11 cellular contexts compared by ENCODE assay signal in the genomic region with DNA sequence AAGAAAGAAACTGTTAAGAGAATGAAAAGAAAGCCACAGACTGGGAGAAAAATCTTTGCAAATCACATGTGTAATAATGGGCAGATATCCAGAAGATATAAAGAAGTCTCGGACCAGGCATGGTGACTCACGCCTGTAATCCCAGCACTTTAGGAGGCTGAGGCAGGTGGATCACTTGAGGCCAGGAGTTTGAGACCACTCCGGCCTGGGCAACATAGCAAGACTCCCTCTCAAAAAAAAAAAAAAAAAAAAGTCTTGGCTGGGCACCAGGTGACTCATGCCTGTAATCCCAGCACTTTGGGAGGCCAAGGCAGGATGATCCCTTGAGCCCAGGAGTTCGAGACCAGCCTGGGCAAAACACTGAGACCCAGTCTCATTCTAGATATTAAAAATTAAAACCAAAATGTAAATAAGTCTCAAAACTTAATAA. TPM values are rescaled to one million over a fixed set of nuclear protein-coding genes. Genes with fewer than 3 reads are reported as not detected.
A peak's percentile ranks its signal among the peaks of the same experiment; 100 is the strongest.
DNase-seq lines count a peak whose midpoint lies in the region; ATAC-seq, FAIRE-seq and TF ChIP-seq lines count a peak whose summit lies in the region.
"Not testable (repeated sequence)": the region's sequence is repeated elsewhere in the genome, so short reads cannot be mapped to it uniquely, and the experiment has no call there.
"Had no signal": no experiment of that assay in that cellular context is flagged by ENCODE, and none has a peak within 500 bp of the region (broad histone marks: within the 10 kb centered on the region; RNA-seq: fewer than 3 reads in every experiment).

No MANE protein-coding gene starts in this region.

- not testable (repeated sequence) for FAIRE-seq in A549 (lab: Jason Lieb, UNC)

- not testable (repeated sequence) for H3K36me3 ChIP-seq in ES-I3 (ENCODE audit: insufficient read depth, low read length); MG63; mammary epithelial cell (ENCODE audit: insufficient read depth, low read length)

- 44% methylated on average over 4 of the region's 4 CpGs for WGBS in A549 (ENCODE audit: missing lambda C conversion rate)
- WGBS in mammary epithelial cell (ENCODE audit: low coverage, missing lambda C conversion rate), result 54% methylated on average over 4 of the region's 4 CpGs

- H3K27me3 ChIP-seq in MG63; mammary epithelial cell (ENCODE audit: insufficient read depth, low read length): not testable (repeated sequence)

- H3K9ac ChIP-seq in ES-I3 (ENCODE audit: low read depth, low read length), result peak overlapping the region; percentile 74; the same call in 1 of the 2 replicates
- H3K9ac ChIP-seq in mammary epithelial cell (ENCODE audit: insufficient read depth, low read length), result not testable (repeated sequence)

- TF ChIP-seq RAD21 in A549 (conservative IDR thresholded peaks at IDR 0.05 in 1 of 2, IDR thresholded peaks at IDR 0.05 in 1 of 2), result not testable (repeated sequence)

- H3K9me3 Mint-ChIP-seq in activated T-cell treated with anti-CD3 and anti-CD28 coated beads, Interleukin-2, amount 50 U/mL, for 4 hours; mesothelial cell of epicardium: not testable (repeated sequence)

- not testable (repeated sequence) for TF ChIP-seq POLR2A in A549 (IDR thresholded peaks at IDR 0.05; ENCODE audit: low read length)

- intact Hi-C loops in mammary epithelial cell (cut with micrococcal nuclease); sciatic nerve (cut with DNase I): not testable (repeated sequence)

- not testable (repeated sequence) for H4K20me1 ChIP-seq in mammary epithelial cell (ENCODE audit: insufficient read depth, low read length)

- POLR2A ChIA-PET in A549 (lab: Yijun Ruan, JAX), result interaction anchor here (4.0 kb wide), 1 partner anchor 16 kb away, joined by 30 read pairs; no protein-coding TSS in a partner anchor

- dilution Hi-C loops in mammary epithelial cell (cut with HindIII; ENCODE audit: low sequenced_read_pairs), result loop anchor here (5.0 kb wide), 6 partner anchors 56 to 254 kb away; no protein-coding TSS in a partner anchor

- H3K4me1 ChIP-seq in A549, result peaks cover 32% of the 10 kb centered on the region
- not testable (repeated sequence) for H3K4me1 ChIP-seq in ES-I3 (ENCODE audit: insufficient read depth, low read length); mammary epithelial cell (ENCODE audit: insufficient read depth, low read length)

- not testable (repeated sequence) for H3K27ac Mint-ChIP-seq in mesothelial cell of epicardium

- H3K4me3 ChIP-seq in A549, result peak overlapping the region; percentile 66; the same call in 2 of the 3 replicates
- not testable (repeated sequence) for H3K4me3 ChIP-seq in MG63; mammary epithelial cell (replicated peaks in 1 of 3; ENCODE audit: insufficient read depth in 1 of 3, low read depth in 2 of 3, low read length in 3 of 3)

- ATAC-seq in A549 (peak in 1 of 2 experiments; percentile 18; a peak in 3 of 6 replicates), sciatic nerve (peak; percentile 43)
- not testable (repeated sequence) for ATAC-seq in activated T-cell treated with anti-CD3 and anti-CD28 coated beads, Interleukin-2, amount 50 U/mL, for 4 hours

- not testable (repeated sequence) for DNase-seq in A549 (ENCODE audit: low read depth in 1 of 2, low spot score in 1 of 2); activated T-cell treated with anti-CD3 and anti-CD28 coated beads, Interleukin-2, amount 50 U/mL, for 4 hours; mesothelial cell of epicardium (ENCODE audit: low spot score in 2 of 2, unreplicated experiment in 2 of 2); sciatic nerve (ENCODE audit: low spot score)
- peak; percentile 43 for DNase-seq in MG63
- peak; percentile 33 for DNase-seq in mammary epithelial cell
- peak; percentile 57 for DNase-seq in foreskin melanocyte

- peaks cover 43% of the 10 kb centered on the region for H3K27me3 Mint-ChIP-seq in activated T-cell treated with anti-CD3 and anti-CD28 coated beads, Interleukin-2, amount 50 U/mL, for 4 hours (ENCODE audit: low read depth)
- H3K27me3 Mint-ChIP-seq in mesothelial cell of epicardium (ENCODE audit: low read depth), result not testable (repeated sequence)

- H3K36me3 Mint-ChIP-seq in activated T-cell treated with anti-CD3 and anti-CD28 coated beads, Interleukin-2, amount 50 U/mL, for 4 hours (ENCODE audit: insufficient read depth); mesothelial cell of epicardium: not testable (repeated sequence)

- TF ChIP-seq EP300 in A549 (IDR thresholded peaks at IDR 0.05), result not testable (repeated sequence)

- in situ Hi-C loops in mammary epithelial cell (cut with MboI; ENCODE audit: low sequenced_read_pairs in 2 of 2), result not testable (repeated sequence)

- H3K79me2 ChIP-seq in mammary epithelial cell (ENCODE audit: insufficient read depth, low read length), result not testable (repeated sequence)

- not testable (repeated sequence) for H3K4me1 Mint-ChIP-seq in activated T-cell treated with anti-CD3 and anti-CD28 coated beads, Interleukin-2, amount 50 U/mL, for 4 hours (ENCODE audit: low read depth)
- H3K4me1 Mint-ChIP-seq in mesothelial cell of epicardium, result peaks cover 10% of the 10 kb centered on the region

- not testable (repeated sequence) for H3K9me3 ChIP-seq in A549; ES-I3 (ENCODE audit: control insufficient read depth, insufficient read depth, low read length); MG63; mammary epithelial cell (replicated peaks; ENCODE audit: insufficient read depth, low read length)

- not testable (repeated sequence) for BruUV-seq in mammary epithelial cell (replicated peaks; lab: Mats Ljungman, UMichigan)

- H3K27ac ChIP-seq in A549; mammary epithelial cell (ENCODE audit: insufficient read depth, low read depth, low read length): not testable (repeated sequence)

- not testable (repeated sequence) for H2AFZ ChIP-seq in mammary epithelial cell (ENCODE audit: low read depth, low read length)

- peak overlapping the region; percentile 57 for H3K4me3 Mint-ChIP-seq in activated T-cell treated with anti-CD3 and anti-CD28 coated beads, Interleukin-2, amount 50 U/mL, for 4 hours
- H3K4me3 Mint-ChIP-seq in mesothelial cell of epicardium, result peak overlapping the region; percentile 66

- H3K4me2 ChIP-seq in A549, result peak overlapping the region; percentile 97
- H3K4me2 ChIP-seq in mammary epithelial cell (ENCODE audit: insufficient read depth, low read depth, low read length), result not testable (repeated sequence)

- not testable (repeated sequence) for TF ChIP-seq CTCF in A549 (IDR thresholded peaks at IDR 0.05); mammary epithelial cell (conservative IDR thresholded peaks at IDR 0.05 in 1 of 2, IDR thresholded peaks at IDR 0.05 in 1 of 2; ENCODE audit: extremely low read depth in 1 of 2, insufficient read depth in 1 of 2, low read depth in 1 of 2, low read length in 2 of 2); mesothelial cell of epicardium (IDR thresholded peaks at IDR 0.05; ENCODE audit: unreplicated experiment)

- CTCF ChIA-PET in A549 (lab: Yijun Ruan, JAX), result interaction anchor here (0.7 to 1.0 kb wide), 3 partner anchors 16 to 48 kb away, joined by 3 to 4 read pairs (median 3); no protein-coding TSS in a partner anchor
- CTCF ChIA-PET in mammary epithelial cell (lab: Charles Lee; ENCODE audit: low non-redundant PET), result not testable (repeated sequence)

RNA-seq across cellular contexts. Expression of gene DIPK1B, which starts 1.1 kb away (rescaled TPM):
- polyA plus RNA-seq in A549 (2011; rRNA removed) (6.7 and 8.8 TPM in 2 replicates), A549 (2017; fragmentation: RNase III; extraction: RNeasy Plus Mini Kit Qiagen cat#74134 plus additional on column Dnase treatment) (6.0 to 8.2 TPM (median 6.7 TPM) in 3 replicates), mammary epithelial cell (0.33 TPM)
- polyA plus RNA-seq in A549 (2012; cell fraction: cytosol; rRNA removed), result 15.7 and 24.3 TPM in 2 replicates
- 36.4 and 49.4 TPM in 2 replicates for polyA plus RNA-seq in A549 (2012; cell fraction: nucleus; rRNA removed)
- polyA minus RNA-seq in A549 (2011; rRNA and poly(A)+ RNA removed), result 4.8 and 7.3 TPM in 2 replicates
- total RNA-seq in MG63 (2014; rRNA removed; shearing (Covaris generic); ENCODE audit: low replicate concordance), result 11.5 and 13.3 TPM in 2 replicates
- total RNA-seq in activated T-cell treated with anti-CD3 and anti-CD28 coated beads, Interleukin-2, amount 50 U/mL, for 4 hours, result under 1 TPM in 2 of 3 donors, not detected in 1; 0.16 to 0.18 TPM
- total RNA-seq in mammary epithelial cell (under 1 TPM; 0.35 to 0.50 TPM), mesothelial cell of epicardium (56.2 to 60.5 TPM (median 58.1 TPM) in 3 replicates), sciatic nerve (11.6 TPM)
- polyA minus RNA-seq in mammary epithelial cell, result not detected
- total RNA-seq: activated CD8-positive, alpha-beta memory T cell treated with anti-CD3 and anti-CD28 coated beads, Interleukin-2, amount 10 ng/mL, durations not matched to agents 7 days and 5 days had no signal

RNA-seq across cellular contexts. Expression of gene AGPAT2, which starts 24.0 kb away (rescaled TPM):
- polyA plus RNA-seq in A549 (2011; rRNA removed), result 32.3 and 38.6 TPM in 2 replicates
- polyA plus RNA-seq in A549 (2012; cell fraction: cytosol; rRNA removed), result 56.2 and 86.6 TPM in 2 replicates
- 85.4 and 94.9 TPM in 2 replicates for polyA plus RNA-seq in A549 (2012; cell fraction: nucleus; rRNA removed)
- polyA plus RNA-seq in A549 (2017; fragmentation: RNase III; extraction: RNeasy Plus Mini Kit Qiagen cat#74134 plus additional on column Dnase treatment), result 44.3 to 49.5 TPM (median 46.3 TPM) in 3 replicates
- 39.4 and 43.6 TPM in 2 replicates for polyA minus RNA-seq in A549 (2011; rRNA and poly(A)+ RNA removed)
- total RNA-seq in MG63 (2014; rRNA removed; shearing (Covaris generic); ENCODE audit: low replicate concordance), result 58.8 and 116 TPM in 2 replicates
- 10 to 100 TPM; 11.4 to 14.3 (median 11.7) TPM for total RNA-seq in activated T-cell treated with anti-CD3 and anti-CD28 coated beads, Interleukin-2, amount 50 U/mL, for 4 hours
- 10 to 100 TPM; 37.3 to 49.6 TPM for total RNA-seq in mammary epithelial cell
- polyA plus RNA-seq in mammary epithelial cell, result 42.3 TPM
- 74.1 TPM for polyA minus RNA-seq in mammary epithelial cell
- total RNA-seq in mesothelial cell of epicardium, result 32.8 to 36.1 TPM (median 34.9 TPM) in 3 replicates
- 33.9 TPM for total RNA-seq in sciatic nerve

RNA-seq across cellular contexts. Expression of gene LCN10, which starts 31.5 kb away (rescaled TPM):
- polyA plus RNA-seq in A549 (2011; rRNA removed) (not detected in 2 replicates), A549 (2017; fragmentation: RNase III; extraction: RNeasy Plus Mini Kit Qiagen cat#74134 plus additional on column Dnase treatment) (not detected in 3 replicates), mammary epithelial cell (not detected)
- polyA plus RNA-seq in A549 (2012; cell fraction: cytosol; rRNA removed), result not detected in 2 replicates
- not detected in 2 replicates for polyA plus RNA-seq in A549 (2012; cell fraction: nucleus; rRNA removed)
- polyA minus RNA-seq in A549 (2011; rRNA and poly(A)+ RNA removed), result not detected in 2 replicates
- not detected in 2 replicates for total RNA-seq in MG63 (2014; rRNA removed; shearing (Covaris generic); ENCODE audit: low replicate concordance)
- 1 to 10 TPM in 2 of 3 donors, under 1 TPM in 1; 0.82 to 2.4 (median 2.1) TPM for total RNA-seq in activated T-cell treated with anti-CD3 and anti-CD28 coated beads, Interleukin-2, amount 50 U/mL, for 4 hours
- total RNA-seq in mammary epithelial cell (not detected), mesothelial cell of epicardium (0.20 to 0.51 TPM (median 0.29 TPM) in 3 replicates), sciatic nerve (5.5 TPM)
- polyA minus RNA-seq in mammary epithelial cell, result not detected
- total RNA-seq: G401 had no signal

RNA-seq across cellular contexts. Expression of gene LCN6, which starts 37.1 kb away (rescaled TPM):
- polyA plus RNA-seq in A549 (2011; rRNA removed), result not detected in 2 replicates
- polyA plus RNA-seq in A549 (2012; cell fraction: cytosol; rRNA removed), result not detected in 2 replicates
- polyA plus RNA-seq in A549 (2012; cell fraction: nucleus; rRNA removed), result not detected in 2 replicates
- polyA plus RNA-seq in A549 (2017; fragmentation: RNase III; extraction: RNeasy Plus Mini Kit Qiagen cat#74134 plus additional on column Dnase treatment), result not detected in 3 replicates
- polyA minus RNA-seq in A549 (2011; rRNA and poly(A)+ RNA removed), result not detected in 2 replicates
- total RNA-seq in MG63 (2014; rRNA removed; shearing (Covaris generic); ENCODE audit: low replicate concordance), result not detected in 2 replicates
- total RNA-seq in activated T-cell treated with anti-CD3 and anti-CD28 coated beads, Interleukin-2, amount 50 U/mL, for 4 hours, result not detected
- not detected for total RNA-seq in mammary epithelial cell
- not detected for polyA plus RNA-seq in mammary epithelial cell
- polyA minus RNA-seq in mammary epithelial cell, result not detected
- not detected in 3 replicates for total RNA-seq in mesothelial cell of epicardium
- total RNA-seq in sciatic nerve, result 7.0 TPM
- total RNA-seq: activated CD8-positive, alpha-beta memory T cell treated with anti-CD3 and anti-CD28 coated beads, Interleukin-2, amount 10 ng/mL, durations not matched to agents 7 days and 5 days; G401 had no signal

RNA-seq across cellular contexts. Expression of gene LCN8, which starts 46.8 kb away (rescaled TPM):
- polyA plus RNA-seq in A549 (2011; rRNA removed) (not detected in 2 replicates), A549 (2017; fragmentation: RNase III; extraction: RNeasy Plus Mini Kit Qiagen cat#74134 plus additional on column Dnase treatment) (not detected in 3 replicates), mammary epithelial cell (not detected)
- not detected in 2 replicates for polyA plus RNA-seq in A549 (2012; cell fraction: cytosol; rRNA removed)
- polyA plus RNA-seq in A549 (2012; cell fraction: nucleus; rRNA removed), result 0.05 TPM in 1 of 2 replicates, not detected in the other
- polyA minus RNA-seq in A549 (2011; rRNA and poly(A)+ RNA removed), result not detected in 2 replicates
- total RNA-seq in MG63 (2014; rRNA removed; shearing (Covaris generic); ENCODE audit: low replicate concordance), result not detected in 2 replicates
- not detected for total RNA-seq in activated T-cell treated with anti-CD3 and anti-CD28 coated beads, Interleukin-2, amount 50 U/mL, for 4 hours
- total RNA-seq in mammary epithelial cell (not detected), mesothelial cell of epicardium (not detected in 3 replicates), sciatic nerve (not detected)
- not detected for polyA minus RNA-seq in mammary epithelial cell
- total RNA-seq: activated CD8-positive, alpha-beta memory T cell treated with anti-CD3 and anti-CD28 coated beads, Interleukin-2, amount 10 ng/mL, durations not matched to agents 7 days and 5 days; esophagus squamous epithelium; G401 had no signal
